9 cellular contexts compared by ENCODE assay signal in genomic region chr9:29212590-29213373, GRCh38. TPM values are rescaled to one million over a fixed set of nuclear protein-coding genes. Genes with fewer than 3 reads are reported as not detected.
DNase-seq lines count a peak whose midpoint lies in the region; ATAC-seq and TF ChIP-seq lines count a peak whose summit lies in the region.
"Had no signal": no experiment of that assay in that cellular context is flagged by ENCODE, and none has a peak within 500 bp of the region (broad histone marks: within the 10 kb centered on the region; RNA-seq: fewer than 3 reads in every experiment).

No MANE protein-coding gene starts in this region.

- H3K36me3 Mint-ChIP-seq in MCF 10A (ENCODE audit: insufficient read depth, unreplicated experiment) = no peaks in the 10 kb centered on the region

- TF ChIP-seq CTCF in GM13976 (IDR thresholded peaks at IDR 0.05; ENCODE audit: borderline replicate concordance, control extremely low read depth, extremely low read depth, insufficient read depth, missing control alignments) (no peak), MCF 10A (IDR thresholded peaks at IDR 0.05; ENCODE audit: unreplicated experiment) (no peak)

- peak; percentile 22 for DNase-seq in GM13976 (ENCODE audit: low spot score)
- peak; percentile 55 for DNase-seq in NCI-H1105 (lab: John Stamatoyannopoulos, UW)
- peak; percentile 59 for DNase-seq in MCF 10A (ENCODE audit: unreplicated experiment)
- DNase-seq in medulla oblongata (ENCODE audit: extremely low spot score) = no peak
- DNase-seq in AG08395 (ENCODE audit: low spot score) = no peak
- DNase-seq: IMR-90 had no signal

- ATAC-seq in GM18907 (IDR thresholded peaks at IDR 0.05; ENCODE audit: unreplicated experiment) = no peak
- no peak for ATAC-seq in GM21381 (IDR thresholded peaks at IDR 0.05; ENCODE audit: unreplicated experiment)

- no TSS peak for BruUV-seq in MCF 10A (replicated peaks; lab: Mats Ljungman, UMichigan)

- in situ Hi-C loops in GM13976 (cut with MboI; ENCODE audit: low sequenced_read_pairs, unreplicated experiment) = no loop called here

- no peak overlapping the region for H3K27ac Mint-ChIP-seq in MCF 10A (ENCODE audit: low read depth, unreplicated experiment)

- H3K27me3 Mint-ChIP-seq in MCF 10A (ENCODE audit: insufficient read depth, unreplicated experiment) = no peaks in the 10 kb centered on the region

- CTCF ChIA-PET in MCF 10A (lab: Yijun Ruan, JAX) = interaction anchor here (0.6 to 3.9 kb wide), 26 partner anchors 10 to 1161 kb away, joined by 3 to 34 read pairs (median 4); no protein-coding TSS in a partner anchor

- no peaks in the 10 kb centered on the region for H3K9me3 ChIP-seq in mucosa of stomach (ENCODE audit: control insufficient read depth, low read length)

- H3K4me3 Mint-ChIP-seq in MCF 10A (ENCODE audit: unreplicated experiment) = peak overlapping the region; percentile 86

- peak overlapping the region; percentile 19 for H3K4me3 ChIP-seq in mucosa of stomach (ENCODE audit: low read length)

- intact Hi-C loops in MCF 10A (cut with micrococcal nuclease) = loop anchor here (1.0 to 10.0 kb wide), 5 partner anchors 438 to 1138 kb away; no protein-coding TSS in a partner anchor

- H3K27me3 ChIP-seq in mucosa of stomach (ENCODE audit: control insufficient read depth, insufficient read depth, low read length) = peaks cover 51% of the 10 kb centered on the region

- H3K4me1 ChIP-seq in mucosa of stomach (ENCODE audit: control insufficient read depth, insufficient read depth, low read length) = peaks cover 13% of the 10 kb centered on the region

- H3K4me1 Mint-ChIP-seq in MCF 10A (ENCODE audit: insufficient read depth, unreplicated experiment) = peaks cover 13% of the 10 kb centered on the region

- POLR2A ChIA-PET in MCF 10A (lab: Yijun Ruan, JAX) = interaction anchor here (0.7 to 2.6 kb wide), 5 partner anchors 9 to 1468 kb away, joined by 3 to 9 read pairs (median 4); no protein-coding TSS in a partner anchor

- H3K36me3 ChIP-seq in mucosa of stomach (ENCODE audit: control insufficient read depth, insufficient read depth, low read length) = no peaks in the 10 kb centered on the region

- no peaks in the 10 kb centered on the region for H3K9me3 Mint-ChIP-seq in MCF 10A (ENCODE audit: unreplicated experiment)

- H3K9ac ChIP-seq in mucosa of stomach (ENCODE audit: low read length) = no peak overlapping the region

RNA-seq across cellular contexts. Expression of gene LINGO2, which starts 0.6 kb away (rescaled TPM):
- 0.84 and 2.3 TPM in 2 replicates for total RNA-seq in MCF 10A (2022)
- total RNA-seq: IMR-90 had no signal

Comparison
In these comparisons a context has a peak if more than half of its experiments do, and no peak if none do; other contexts are left out.
1. DNase-seq: peak in GM13976 (single experiment), NCI-H1105 (single experiment) and MCF 10A (single experiment); none in medulla oblongata (single experiment) and AG08395 (single experiment).